In genomic region chr21:33027401-33028185, GRCh38 we compare ENCODE assay signal across 18 cellular contexts. TPM values are rescaled to one million over a fixed set of nuclear protein-coding genes. Genes with fewer than 3 reads are reported as not detected.
A peak's percentile ranks its signal among the peaks of the same experiment; 100 is the strongest.
DNase-seq lines count a peak whose midpoint lies in the region; ATAC-seq and TF ChIP-seq lines count a peak whose summit lies in the region.
"Had no signal": no experiment of that assay in that cellular context is flagged by ENCODE, and none has a peak within 500 bp of the region (broad histone marks: within the 10 kb centered on the region; RNA-seq: fewer than 3 reads in every experiment).

No MANE protein-coding gene starts in this region.

- TF ChIP-seq CTCF in dorsolateral prefrontal cortex (IDR thresholded peaks at IDR 0.05 in 54 of 56, conservative IDR thresholded peaks at IDR 0.05 in 2 of 56; ENCODE audit: low read depth in 1 of 56, partially characterized antibody in 56 of 56) (no peak), osteoblast (IDR thresholded peaks at IDR 0.05; ENCODE audit: extremely low read depth, low read depth, low read length) (no peak), mucosa of descending colon (IDR thresholded peaks at IDR 0.05) (no peak), esophagus squamous epithelium (IDR thresholded peaks at IDR 0.05) (no peak)

- no peak overlapping the region for H2AFZ ChIP-seq in osteoblast (ENCODE audit: low read length)

- intact Hi-C loops in dorsolateral prefrontal cortex (cut with DNase I) (loop anchor here (1.0 to 10.0 kb wide), 5 partner anchors 45 to 193 kb away; no protein-coding TSS in a partner anchor), mucosa of descending colon (cut with DNase I, micrococcal nuclease) (no loop called here), esophagus squamous epithelium (cut with DNase I) (no loop called here)

- ATAC-seq in mucosa of descending colon, result no peak
- ATAC-seq: right cardiac atrium had no signal

- H3K4me3 ChIP-seq in H7 (ENCODE audit: insufficient read depth, low read depth, low read length), result no peak overlapping the region
- H3K4me3 ChIP-seq in dorsolateral prefrontal cortex, result peak overlapping the region; percentile 26 to 82 (median 61)
- H3K4me3 ChIP-seq in osteoblast (ENCODE audit: insufficient read depth, low read length), result no peak overlapping the region
- H3K4me3 ChIP-seq in mucosa of descending colon, result no peak overlapping the region
- no peak overlapping the region for H3K4me3 ChIP-seq in esophagus squamous epithelium

- H3K4me1 ChIP-seq in osteoblast (ENCODE audit: insufficient read depth, low read length) (no peaks in the 10 kb centered on the region), mucosa of descending colon (ENCODE audit: low read depth) (no peaks in the 10 kb centered on the region), esophagus squamous epithelium (peaks cover 29 to 73% (median 41%) of the 10 kb centered on the region in 3 donors)
- H3K4me1 ChIP-seq: ascending aorta, BE2C had no signal

- no peaks in the 10 kb centered on the region for H3K79me2 ChIP-seq in osteoblast (ENCODE audit: insufficient read depth, low read length)

- WGBS in esophagus squamous epithelium, 2 donors, result 2 to 9% methylated on average over 7 to 23 of the region's 82 CpGs

- H3K9me3 ChIP-seq in osteoblast (ENCODE audit: low read depth, low read length) (no peaks in the 10 kb centered on the region), mucosa of descending colon (no peaks in the 10 kb centered on the region), esophagus squamous epithelium (no peaks in the 10 kb centered on the region)
- H3K9me3 ChIP-seq: ascending aorta, BE2C, thoracic aorta had no signal

- no peak overlapping the region for H3K4me2 ChIP-seq in osteoblast (ENCODE audit: insufficient read depth, low read length)

- H4K20me1 ChIP-seq in osteoblast (ENCODE audit: insufficient read depth, low read length), result no peaks in the 10 kb centered on the region

- TF ChIP-seq POLR2A in esophagus squamous epithelium (IDR thresholded peaks at IDR 0.05), result no peak

- H3K27ac ChIP-seq in dorsolateral prefrontal cortex (peak overlapping the region in 53 of 59 donors; percentile 15 to 93 (median 86)), osteoblast (ENCODE audit: low read depth, low read length) (no peak overlapping the region), esophagus squamous epithelium (no peak overlapping the region)
- H3K27ac ChIP-seq: ascending aorta, thoracic aorta had no signal

- H3K36me3 ChIP-seq in H7 (replicated peaks; ENCODE audit: control insufficient read depth, insufficient read depth, low read length), result no peaks in the 10 kb centered on the region
- no peaks in the 10 kb centered on the region for H3K36me3 ChIP-seq in osteoblast (ENCODE audit: insufficient read depth, low read length)
- no peaks in the 10 kb centered on the region for H3K36me3 ChIP-seq in mucosa of descending colon (ENCODE audit: low read depth)
- no peaks in the 10 kb centered on the region for H3K36me3 ChIP-seq in esophagus squamous epithelium
- H3K36me3 ChIP-seq: ascending aorta, BE2C, thoracic aorta had no signal

- peak; percentile 65 for DNase-seq in D341Med (ENCODE audit: low spot score)
- DNase-seq in H7, result peak; percentile 87
- no peak for DNase-seq in dorsolateral prefrontal cortex
- DNase-seq in osteoblast (ENCODE audit: insufficient read length, low spot score, missing footprints), result peak; percentile 82
- DNase-seq in mucosa of descending colon, result no peak
- no peak for DNase-seq in esophagus squamous epithelium (lab: John Stamatoyannopoulos, UW)
- DNase-seq in kidney tubule cell (ENCODE audit: low spot score), result no peak
- DNase-seq: activated gamma-delta T cell; BE2C; DMS153; mesenchymal stem cell; NCI-H1048; NCI-H2107; right cardiac atrium; stimulated activated CD4-positive, alpha-beta T cell treated with anti-CD3 and anti-CD28 coated beads, Interleukin-2, amount 100 ng/mL, for 48 hours had no signal

- H3K27me3 ChIP-seq in H7 (ENCODE audit: control insufficient read depth, insufficient read depth, low read length) (peaks cover 99% of the 10 kb centered on the region), dorsolateral prefrontal cortex (peaks cover 0 to 100% (median 90%) of the 10 kb centered on the region in 45 donors), osteoblast (ENCODE audit: insufficient read depth, low read length) (peaks cover 100% of the 10 kb centered on the region), esophagus squamous epithelium (peaks cover 47 to 100% (median 64%) of the 10 kb centered on the region in 4 donors)

RNA-seq across cellular contexts. Expression of gene OLIG2, which starts 1.9 kb away (rescaled TPM):
- 0.17 and 0.67 TPM in 2 replicates for total RNA-seq in H7 (2014; rRNA removed; shearing (Covaris generic))
- 100 to 1,000 TPM in 2 of 120 experiments, 10 to 100 TPM in 118; 13.9 to 165 (median 45.4) TPM for total RNA-seq in dorsolateral prefrontal cortex
- not detected in 2 replicates for total RNA-seq in osteoblast
- total RNA-seq in mucosa of descending colon, result not detected
- not detected for total RNA-seq in esophagus squamous epithelium
- total RNA-seq: activated CD8-positive, alpha-beta memory T cell treated with anti-CD3 and anti-CD28 coated beads for 36 hours; ascending aorta; right cardiac atrium; thoracic aorta had no signal

RNA-seq across cellular contexts. Expression of gene OLIG1, which starts 42.3 kb away (rescaled TPM):
- 0.15 and 1.2 TPM in 2 replicates for total RNA-seq in H7 (2014; rRNA removed; shearing (Covaris generic))
- total RNA-seq in dorsolateral prefrontal cortex (100 to 1,000 TPM in 77 of 120 experiments, 10 to 100 TPM in 43; 30.7 to 365 (median 119) TPM), osteoblast (not detected in 2 replicates), mucosa of descending colon (not detected), esophagus squamous epithelium (not detected)
- total RNA-seq: activated CD8-positive, alpha-beta memory T cell treated with anti-CD3 and anti-CD28 coated beads for 36 hours; ascending aorta; thoracic aorta had no signal

Comparison
In these comparisons a context has a peak if more than half of its experiments do, and no peak if none do; other contexts are left out.
1. DNase-seq: peak in D341Med (single experiment), H7 (single experiment) and osteoblast (single experiment); none in dorsolateral prefrontal cortex (0 of 10), mucosa of descending colon (0 of 3), esophagus squamous epithelium (single experiment) and kidney tubule cell (single experiment).
2. H3K4me3 ChIP-seq: peak in dorsolateral prefrontal cortex (59 of 59); none in H7 (single experiment), osteoblast (single experiment), mucosa of descending colon (single experiment) and esophagus squamous epithelium (0 of 4).
3. H3K27ac ChIP-seq: peak in dorsolateral prefrontal cortex (53 of 59); none in osteoblast (single experiment) and esophagus squamous epithelium (0 of 4).
4. RNA of gene OLIG1, which starts 42.3 kb away (total RNA-seq): 30.7 to 365 TPM in dorsolateral prefrontal cortex; 0.15 to 1.2 TPM in H7, not detected in osteoblast, not detected in mucosa of descending colon and not detected in esophagus squamous epithelium; every median in the first group is over 10 times any median in the second.
5. intact Hi-C loops: an anchor here in dorsolateral prefrontal cortex (1.0 to 10.0 kb wide); none called in mucosa of descending colon and esophagus squamous epithelium.